11 cellular contexts compared by ENCODE assay signal in the genomic region with DNA sequence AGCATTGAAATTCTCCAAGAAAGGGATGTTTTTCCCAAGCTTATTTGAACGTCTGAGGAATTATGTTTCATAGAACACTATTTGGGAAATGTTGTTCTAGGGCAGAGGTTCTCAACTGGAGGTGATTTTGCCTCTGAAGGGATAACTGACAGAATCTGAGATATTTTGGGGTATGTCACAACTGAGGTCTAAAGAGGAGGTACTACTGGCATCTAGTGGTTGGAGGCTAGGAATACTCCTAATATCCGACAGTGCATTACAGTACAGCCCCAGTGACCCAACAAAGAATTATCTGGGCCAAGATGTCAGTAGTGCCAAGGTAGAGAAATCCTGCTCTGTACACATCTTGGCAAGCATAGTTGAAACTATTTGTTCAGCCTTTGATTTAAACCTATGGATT. TPM values are rescaled to one million over a fixed set of nuclear protein-coding genes. Genes with fewer than 3 reads are reported as not detected.
DNase-seq lines count a peak whose midpoint lies in the region; ATAC-seq, FAIRE-seq and TF ChIP-seq lines count a peak whose summit lies in the region.
"Had no signal": no experiment of that assay in that cellular context is flagged by ENCODE, and none has a peak within 500 bp of the region (broad histone marks: within the 10 kb centered on the region; RNA-seq: fewer than 3 reads in every experiment).

No MANE protein-coding gene starts in this region.

- no peak overlapping the region for H3K27ac ChIP-seq in PC-3 (ENCODE audit: low read length)
- no peak overlapping the region for H3K27ac ChIP-seq in kidney (ENCODE audit: low read depth in 2 of 2, low read length in 2 of 2)
- no peak overlapping the region for H3K27ac ChIP-seq in CD8-positive, alpha-beta memory T cell (ENCODE audit: low read depth, low read length)

- FAIRE-seq in kidney (lab: Jason Lieb, UNC), result no peak

- H3K9me3 ChIP-seq in PC-3 (ENCODE audit: low read length) (no peaks in the 10 kb centered on the region), kidney (ENCODE audit: control insufficient read depth in 1 of 2, low read length in 2 of 2) (no peaks in the 10 kb centered on the region)
- H3K9me3 ChIP-seq in CD8-positive, alpha-beta memory T cell (ENCODE audit: low read length), result no peaks in the 10 kb centered on the region

- H3K4me3 ChIP-seq in GM12875 (ENCODE audit: low read depth, low read length), result no peak overlapping the region
- H3K4me3 ChIP-seq in PC-3 (ENCODE audit: low read length), result no peak overlapping the region
- H3K4me3 ChIP-seq in kidney (ENCODE audit: low read length in 2 of 2), result no peak overlapping the region
- no peak overlapping the region for H3K4me3 ChIP-seq in CD8-positive, alpha-beta memory T cell (ENCODE audit: low read length)

- H3K4me1 Mint-ChIP-seq in HFFc6 (ENCODE audit: low read depth), result peaks cover 12% of the 10 kb centered on the region
- H3K4me1 Mint-ChIP-seq in CD8-positive, alpha-beta memory T cell, result peaks cover 0 to 1% (median 0%) of the 10 kb centered on the region in 3 donors
- H3K4me1 Mint-ChIP-seq: central memory CD8-positive, alpha-beta T cell; naive B cell had no signal

- TF ChIP-seq CTCF in GM12875 (IDR thresholded peaks at IDR 0.05; ENCODE audit: borderline replicate concordance, insufficient read depth, low read depth, low read length) (peak; percentile 40; the same call in 1 of the 2 replicates), HFFc6 (IDR thresholded peaks at IDR 0.05) (peak; percentile 37; the same call in 1 of the 2 replicates), PC-3 (conservative IDR thresholded peaks at IDR 0.05; ENCODE audit: low read depth, low read length) (peak; percentile 66), kidney (IDR thresholded peaks at IDR 0.05; ENCODE audit: borderline replicate concordance, extremely low read depth, insufficient read depth) (no peak)

- no peak overlapping the region for H3K27ac Mint-ChIP-seq in HFFc6
- H3K27ac Mint-ChIP-seq in CD8-positive, alpha-beta memory T cell, result no peak overlapping the region
- H3K27ac Mint-ChIP-seq: naive B cell had no signal

- H3K4me1 ChIP-seq in PC-3 (ENCODE audit: insufficient read depth, low read length) (0 out of 2 replicates have a peak, but pooled peaks cover 7% of the 10 kb centered on the region), kidney (ENCODE audit: control insufficient read depth in 1 of 2, insufficient read depth in 1 of 2, low read depth in 1 of 2, low read length in 2 of 2) (no peaks in the 10 kb centered on the region)
- no peaks in the 10 kb centered on the region for H3K4me1 ChIP-seq in CD8-positive, alpha-beta memory T cell (ENCODE audit: insufficient read depth, low read length)

- H3K36me3 Mint-ChIP-seq in HFFc6 (ENCODE audit: low read depth), result no peaks in the 10 kb centered on the region
- H3K36me3 Mint-ChIP-seq in CD8-positive, alpha-beta memory T cell, result no peaks in the 10 kb centered on the region
- H3K36me3 Mint-ChIP-seq: naive B cell had no signal

- no peak overlapping the region for H3K9ac ChIP-seq in PC-3 (ENCODE audit: low read length)
- no peak overlapping the region for H3K9ac ChIP-seq in kidney (ENCODE audit: low read length in 2 of 2)

- CTCF ChIA-PET in PC-3 (lab: Charles Lee), result interaction anchor here (0.6 kb wide), 1 partner anchor 56 kb away, joined by 3 read pairs; no protein-coding TSS in a partner anchor
- CTCF ChIA-PET in CD8-positive, alpha-beta memory T cell (lab: Charles Lee), result interaction anchor here (1.2 kb wide), 1 partner anchor 12 kb away, joined by 3 read pairs; no protein-coding TSS in a partner anchor

- H3K4me2 ChIP-seq in PC-3 (ENCODE audit: low read length), result no peak overlapping the region

- H2AFZ ChIP-seq in PC-3 (ENCODE audit: low read length), result no peak overlapping the region

- no peaks in the 10 kb centered on the region for H4K20me1 ChIP-seq in PC-3 (ENCODE audit: low read length)

- H3K27me3 Mint-ChIP-seq in HFFc6 (ENCODE audit: insufficient read depth), result no peaks in the 10 kb centered on the region
- H3K27me3 Mint-ChIP-seq in CD8-positive, alpha-beta memory T cell, result peaks cover 24 to 49% of the 10 kb centered on the region in 2 donors

- H3F3A ChIP-seq in PC-3 (ENCODE audit: low read length, unreplicated experiment), result no peaks in the 10 kb centered on the region

- no peaks in the 10 kb centered on the region for H3K9me2 ChIP-seq in PC-3 (replicated peaks; ENCODE audit: low read length)

- H3K27me3 ChIP-seq in PC-3 (ENCODE audit: low read length), result no peaks in the 10 kb centered on the region
- H3K27me3 ChIP-seq in CD8-positive, alpha-beta memory T cell (ENCODE audit: insufficient read depth, low read length, poor library complexity, severe bottlenecking), result peaks cover 2% of the 10 kb centered on the region

- H3K4me3 Mint-ChIP-seq in HFFc6, result no peak overlapping the region
- H3K4me3 Mint-ChIP-seq in CD8-positive, alpha-beta memory T cell, result no peak overlapping the region
- H3K4me3 Mint-ChIP-seq: central memory CD8-positive, alpha-beta T cell; naive B cell had no signal

- ATAC-seq in PC-3 (peak; percentile 74; the same call in 1 of the 2 replicates), GM19328 (IDR thresholded peaks at IDR 0.05; ENCODE audit: unreplicated experiment) (no peak)

- intact Hi-C loops in PC-3 (cut with micrococcal nuclease), result no loop called here
- intact Hi-C loops in kidney (cut with DNase I), result no loop called here

- no peaks in the 10 kb centered on the region for H3K36me3 ChIP-seq in PC-3 (ENCODE audit: low read depth, low read length)
- no peaks in the 10 kb centered on the region for H3K36me3 ChIP-seq in kidney (ENCODE audit: control insufficient read depth in 1 of 2, insufficient read depth in 2 of 2, low read length in 2 of 2)
- H3K36me3 ChIP-seq in CD8-positive, alpha-beta memory T cell (ENCODE audit: insufficient read depth, low read length), result no peaks in the 10 kb centered on the region

- POLR2A ChIA-PET in PC-3 (lab: Charles Lee; ENCODE audit: unreplicated experiment), result no interaction called here
- POLR2A ChIA-PET in CD8-positive, alpha-beta memory T cell (lab: Charles Lee), result no interaction called here

- no peak for DNase-seq in HFFc6
- peak; percentile 47 for DNase-seq in PC-3
- peak; percentile 6 for DNase-seq in kidney tubule cell (ENCODE audit: low spot score)
- DNase-seq in kidney, result no peak
- DNase-seq in CD8-positive, alpha-beta memory T cell, result no peak
- no peak for DNase-seq in AG08395 (ENCODE audit: low spot score)
- DNase-seq: naive B cell had no signal

- peaks cover 46% of the 10 kb centered on the region for H3K79me2 ChIP-seq in PC-3 (ENCODE audit: low read length)

- H3K9me3 Mint-ChIP-seq in HFFc6, result no peaks in the 10 kb centered on the region
- H3K9me3 Mint-ChIP-seq in CD8-positive, alpha-beta memory T cell, result no peaks in the 10 kb centered on the region
- H3K9me3 Mint-ChIP-seq: central memory CD8-positive, alpha-beta T cell had no signal

- no TSS peak for BruUV-seq in PC-3 (replicated peaks; lab: Mats Ljungman, UMichigan)

RNA-seq across cellular contexts. Expression of gene HSPA4L, which starts 6.4 kb away (rescaled TPM):
- total RNA-seq in HFFc6 (2021; fragmentation: NEBNext Ultra II Directional; extraction: Animal tissue kit (Norgen Biotek cat#: 25700)), result 1 to 10 TPM; 5.9 to 7.9 (median 7.5) TPM
- 8.7 and 9.2 TPM in 2 replicates for total RNA-seq in PC-3 (2014; rRNA removed)
- 13.5 TPM for total RNA-seq in kidney
- polyA plus RNA-seq in kidney (ENCODE audit: insufficient read depth, low read depth, low replicate concordance), result 8.8 TPM
- total RNA-seq in CD8-positive, alpha-beta memory T cell, result under 1 TPM; 0.50 to 0.55 TPM
- polyA plus RNA-seq in CD8-positive, alpha-beta memory T cell, result not detected

RNA-seq across cellular contexts. Expression of gene SLC25A31, which starts 58.3 kb away (rescaled TPM):
- total RNA-seq in HFFc6 (2021; fragmentation: NEBNext Ultra II Directional; extraction: Animal tissue kit (Norgen Biotek cat#: 25700)), result not detected
- total RNA-seq in PC-3 (2014; rRNA removed) (not detected in 2 replicates), kidney (not detected)
- polyA plus RNA-seq in kidney (ENCODE audit: insufficient read depth, low read depth, low replicate concordance), result not detected
- not detected for total RNA-seq in CD8-positive, alpha-beta memory T cell
- not detected for polyA plus RNA-seq in CD8-positive, alpha-beta memory T cell
- total RNA-seq: T-helper 1 cell treated with Interleukin-12 subunit alpha and Interleukin-12 subunit beta and Interleukin-4 antibody, amounts not matched to agents 30 ng/mL and 1 ng/mL, for 36 hours had no signal

Comparison
In these comparisons a context has a peak if more than half of its experiments do, and no peak if none do; other contexts are left out.
1. DNase-seq: peak in PC-3 (single experiment) and kidney tubule cell (single experiment); none in HFFc6 (single experiment), kidney (single experiment), CD8-positive, alpha-beta memory T cell (0 of 5) and AG08395 (single experiment).